27 cellular contexts compared by ENCODE assay signal in genomic region chr4:41857225-41857624, GRCh38.
"Had no signal": no experiment of that assay in that cellular context is flagged by ENCODE, and none has a peak within 500 bp of the region (broad histone marks: within the 10 kb centered on the region; RNA-seq: fewer than 3 reads in every experiment).

No MANE protein-coding gene starts in this region.

- H3K36me3 Mint-ChIP-seq: activated naive CD8-positive, alpha-beta T cell treated with anti-CD3 and anti-CD28 coated beads, Interleukin-2, amount 10 ng/mL, durations not matched to agents 7 days and 5 days; WTC11 had no signal

- H3K4me3 Mint-ChIP-seq: activated CD8-positive, alpha-beta T cell treated with anti-CD3 and anti-CD28 coated beads, Interleukin-2, amount 10 ng/mL, durations not matched to agents 7 days and 5 days; activated naive CD8-positive, alpha-beta T cell treated with anti-CD3 and anti-CD28 coated beads, Interleukin-2, amount 10 ng/mL, durations not matched to agents 7 days and 5 days; T-helper 2 cell treated with Interferon-gamma antibody and Interleukin-4, amounts not matched to agents 5 μg/mL and 100 μg/mL, for 36 hours; WTC11 had no signal

- H3K4me1 Mint-ChIP-seq: activated naive CD8-positive, alpha-beta T cell treated with anti-CD3 and anti-CD28 coated beads, Interleukin-2, amount 10 ng/mL, durations not matched to agents 7 days and 5 days; WTC11 had no signal

- H3K27me3 ChIP-seq: adrenal gland, MG63 had no signal

- H3K9me3 ChIP-seq: adrenal gland, MG63 had no signal

- DNase-seq: activated CD4-positive, alpha-beta T cell treated with anti-CD3 and anti-CD28 coated beads for 48 hours; activated CD4-positive, alpha-beta T cell treated with anti-CD3 and anti-CD28 coated beads, Interleukin-2, amount 50 U/mL, for 4 hours; activated CD4-positive, CD25-positive, alpha-beta regulatory T cell treated with anti-CD3 and anti-CD28 coated beads, Interleukin-2, amount 50 U/mL, for 72 hours; activated CD8-positive, alpha-beta memory T cell treated with anti-CD3 and anti-CD28 coated beads, Interleukin-2, amount 50 U/mL, for 48 hours; activated CD8-positive, alpha-beta T cell treated with anti-CD3 and anti-CD28 coated beads, Interleukin-2, amount 10 ng/mL, durations not matched to agents 7 days and 5 days; activated naive CD4-positive, alpha-beta T cell treated with anti-CD3 and anti-CD28 coated beads, Interleukin-2, amount 50 U/mL, for 16 hours; activated naive CD8-positive, alpha-beta T cell treated with anti-CD3 and anti-CD28 coated beads, Interleukin-2, amount 10 ng/mL, durations not matched to agents 7 days and 5 days; activated T-cell treated with anti-CD3 and anti-CD28 coated beads, Interleukin-2, amount 50 U/mL, for 1 hour; anterior cingulate cortex; cerebellar nuclear complex; MG63; MV-4-11; NCI-H1092 treated with DMSO at 0.1 percent for 48 hours; NCI-H1436; NCI-H1694 treated with DMSO at 0.1 percent for 48 hours; NCI-H2029 treated with DMSO at 0.1 percent for 48 hours; NCI-H2171; NCI-H345; NCI-H510A; NCI-H526 treated with DMSO at 0.1 percent for 48 hours; PC-3; SHP77 treated with DMSO at 0.1 percent for 48 hours; SW 1271 had no signal

- H3K27ac Mint-ChIP-seq: activated CD8-positive, alpha-beta T cell treated with anti-CD3 and anti-CD28 coated beads, Interleukin-2, amount 10 ng/mL, durations not matched to agents 7 days and 5 days; activated naive CD8-positive, alpha-beta T cell treated with anti-CD3 and anti-CD28 coated beads, Interleukin-2, amount 10 ng/mL, durations not matched to agents 7 days and 5 days; T-helper 2 cell treated with Interferon-gamma antibody and Interleukin-4, amounts not matched to agents 5 μg/mL and 100 μg/mL, for 36 hours; WTC11 had no signal

- H3K4me2 ChIP-seq: KMS-11 had no signal

- H3K4me3 ChIP-seq: adrenal gland, MG63 had no signal

- H3K27ac ChIP-seq: adrenal gland, KMS-11 had no signal

- H3K36me3 ChIP-seq: adrenal gland, MG63 had no signal

- H3K9ac ChIP-seq: KMS-11 had no signal

- H3K9me3 Mint-ChIP-seq: activated naive CD8-positive, alpha-beta T cell treated with anti-CD3 and anti-CD28 coated beads, Interleukin-2, amount 10 ng/mL, durations not matched to agents 7 days and 5 days; T-helper 2 cell treated with Interferon-gamma antibody and Interleukin-4, amounts not matched to agents 5 μg/mL and 100 μg/mL, for 36 hours; WTC11 had no signal

- H3K4me1 ChIP-seq: adrenal gland had no signal
